29 cellular contexts compared by ENCODE assay signal in the genomic region with DNA sequence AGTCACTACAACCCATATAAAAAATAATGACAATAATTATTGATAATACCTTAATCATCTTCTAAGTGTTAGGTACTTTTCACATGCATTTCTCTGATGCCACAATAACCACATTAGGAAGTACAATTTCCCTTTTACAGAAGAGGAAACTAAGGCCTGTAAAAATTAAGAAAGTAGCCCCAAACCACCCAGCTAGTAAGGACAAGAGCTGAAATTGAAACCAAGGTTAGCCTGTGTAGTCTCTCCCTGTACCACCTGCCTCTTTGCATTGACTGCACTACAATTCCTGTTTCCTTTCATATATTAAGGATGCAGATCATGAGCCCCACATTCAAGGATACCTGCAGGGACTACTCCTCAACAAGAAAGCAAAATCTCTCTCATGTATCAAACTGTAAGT.
A peak's percentile ranks its signal among the peaks of the same experiment; 100 is the strongest.
DNase-seq lines count a peak whose midpoint lies in the region; ATAC-seq, FAIRE-seq and TF ChIP-seq lines count a peak whose summit lies in the region.
"Had no signal": no experiment of that assay in that cellular context is flagged by ENCODE, and none has a peak within 500 bp of the region (broad histone marks: within the 10 kb centered on the region; RNA-seq: fewer than 3 reads in every experiment).

No MANE protein-coding gene starts in this region.

- H3K36me3 ChIP-seq in OCI-LY3 (replicated peaks; ENCODE audit: low read depth, low read length), result no peaks in the 10 kb centered on the region
- H3K36me3 ChIP-seq in effector memory CD4-positive, alpha-beta T cell (ENCODE audit: control insufficient read depth, insufficient read depth, low read length), result no peaks in the 10 kb centered on the region
- no peaks in the 10 kb centered on the region for H3K36me3 ChIP-seq in HAP-1 (replicated peaks)
- H3K36me3 ChIP-seq: SJCRH30 had no signal

- ATAC-seq in GM18907 (IDR thresholded peaks at IDR 0.05; ENCODE audit: unreplicated experiment) (peak; percentile 68), GM21423 (IDR thresholded peaks at IDR 0.05; ENCODE audit: unreplicated experiment) (peak; percentile 60), left ventricle myocardium superior (no peak)
- ATAC-seq: CD8-positive, alpha-beta T cell; GM12878; SK-N-SH treated with all-trans-retinoic acid at 6 μM for 48 hours; T-cell had no signal

- H3K9me3 ChIP-seq in OCI-LY3 (ENCODE audit: insufficient read depth, low read length) (no peaks in the 10 kb centered on the region), HAP-1 (no peaks in the 10 kb centered on the region)
- H3K9me3 ChIP-seq in effector memory CD4-positive, alpha-beta T cell (ENCODE audit: control insufficient read depth, low read length), result no peaks in the 10 kb centered on the region
- H3K9me3 ChIP-seq: SJCRH30 had no signal

- H3K79me2 ChIP-seq in OCI-LY3 (ENCODE audit: low read length), result no peaks in the 10 kb centered on the region

- H3K4me1 ChIP-seq in OCI-LY3 (ENCODE audit: low read length), result peaks cover 34% of the 10 kb centered on the region
- no peaks in the 10 kb centered on the region for H3K4me1 ChIP-seq in effector memory CD4-positive, alpha-beta T cell (ENCODE audit: control insufficient read depth, insufficient read depth, low read length, poor library complexity, severe bottlenecking)
- no peaks in the 10 kb centered on the region for H3K4me1 ChIP-seq in HAP-1
- H3K4me1 ChIP-seq: SJCRH30 had no signal

- no peaks in the 10 kb centered on the region for H3K9me3 Mint-ChIP-seq in activated T-cell treated with anti-CD3 and anti-CD28 coated beads, Interleukin-2, amount 50 U/mL, for 24 hours
- H3K9me3 Mint-ChIP-seq: CD8-positive, alpha-beta T cell; T-helper 2 cell treated with Interferon-gamma antibody and Interleukin-4, amounts not matched to agents 5 μg/mL and 100 μg/mL, for 36 hours had no signal

- no peak overlapping the region for H3K9ac ChIP-seq in OCI-LY3 (ENCODE audit: low read length)
- H3K9ac ChIP-seq: KMS-11 had no signal

- no peak for TF ChIP-seq CTCF in OCI-LY3 (IDR thresholded peaks at IDR 0.05; ENCODE audit: low read depth, low read length)

- H2AFZ ChIP-seq in OCI-LY3 (ENCODE audit: low read depth, low read length), result no peak overlapping the region

- peak; percentile 24 for FAIRE-seq in GM18507 (lab: Jason Lieb, UNC)
- FAIRE-seq: GM12878 had no signal

- no peak overlapping the region for H3K27ac ChIP-seq in OCI-LY3 (ENCODE audit: low read length)
- H3K27ac ChIP-seq in effector memory CD4-positive, alpha-beta T cell (ENCODE audit: insufficient read depth, low read length, poor library complexity, severe bottlenecking), result no peak overlapping the region
- H3K27ac ChIP-seq: HL-60, KMS-11, SJCRH30 had no signal

- in situ Hi-C loops in HAP-1 (cut with MboI; ENCODE audit: low sequenced_read_pairs), result no loop called here

- H3K27me3 ChIP-seq in OCI-LY3 (ENCODE audit: low read depth, low read length) (peaks cover 13% of the 10 kb centered on the region; the same call in 1 of the 2 replicates), HAP-1 (ENCODE audit: low read depth) (no peaks in the 10 kb centered on the region)
- no peaks in the 10 kb centered on the region for H3K27me3 ChIP-seq in effector memory CD4-positive, alpha-beta T cell (replicated peaks; ENCODE audit: control insufficient read depth, insufficient read depth, low read length, poor library complexity, severe bottlenecking)
- H3K27me3 ChIP-seq: SJCRH30 had no signal

- H4K20me1 ChIP-seq in OCI-LY3 (ENCODE audit: insufficient read depth, low read length), result no peaks in the 10 kb centered on the region

- DNase-seq in GM18507 (ENCODE audit: extremely low spot score, insufficient read length, low read depth) (no peak), left ventricle myocardium superior (no peak), HAP-1 (ENCODE audit: low spot score in 2 of 2) (no peak)
- DNase-seq in activated T-cell treated with anti-CD3 and anti-CD28 coated beads, Interleukin-2, amount 50 U/mL, for 24 hours, result no peak
- no peak for DNase-seq in effector memory CD4-positive, alpha-beta T cell
- DNase-seq: C1 segment of cervical spinal cord; CD8-positive, alpha-beta T cell; DMS 273 treated with DMSO at 0.1 percent for 48 hours; DMS79; EL; GDM1; GOT3; HCEC 1CT; NCI-H1092; NCI-H1436; NCI-H187; NCI-H446; NCI-H526; SJCRH30; T-cell had no signal

- peak overlapping the region; percentile 15 for H3K4me2 ChIP-seq in OCI-LY3 (ENCODE audit: low read length)
- H3K4me2 ChIP-seq: KMS-11 had no signal

- intact Hi-C loops in left ventricle myocardium superior (cut with micrococcal nuclease), result no loop called here

- H3K36me3 Mint-ChIP-seq in activated T-cell treated with anti-CD3 and anti-CD28 coated beads, Interleukin-2, amount 50 U/mL, for 24 hours (ENCODE audit: low read depth), result no peaks in the 10 kb centered on the region
- H3K36me3 Mint-ChIP-seq: CD8-positive, alpha-beta T cell; IgD-negative memory B cell; T-cell had no signal

- H3K4me3 Mint-ChIP-seq in activated T-cell treated with anti-CD3 and anti-CD28 coated beads, Interleukin-2, amount 50 U/mL, for 24 hours, result no peak overlapping the region
- H3K4me3 Mint-ChIP-seq: CD8-positive, alpha-beta T cell; IgD-negative memory B cell; T-cell; T-helper 2 cell treated with Interferon-gamma antibody and Interleukin-4, amounts not matched to agents 5 μg/mL and 100 μg/mL, for 36 hours had no signal

- no peaks in the 10 kb centered on the region for H3K4me1 Mint-ChIP-seq in activated T-cell treated with anti-CD3 and anti-CD28 coated beads, Interleukin-2, amount 50 U/mL, for 24 hours (ENCODE audit: low read depth)
- H3K4me1 Mint-ChIP-seq: T-cell had no signal

- H3K27me3 Mint-ChIP-seq in activated T-cell treated with anti-CD3 and anti-CD28 coated beads, Interleukin-2, amount 50 U/mL, for 24 hours, result no peaks in the 10 kb centered on the region
- H3K27me3 Mint-ChIP-seq: IgD-negative memory B cell had no signal

- H3K4me3 ChIP-seq in OCI-LY3 (ENCODE audit: low read length) (no peak overlapping the region), HAP-1 (no peak overlapping the region)
- no peak overlapping the region for H3K4me3 ChIP-seq in effector memory CD4-positive, alpha-beta T cell (ENCODE audit: insufficient read depth, low read depth, low read length, poor library complexity, severe bottlenecking)
- H3K4me3 ChIP-seq: GM12878, SJCRH30 had no signal

- no peak overlapping the region for H3K27ac Mint-ChIP-seq in activated T-cell treated with anti-CD3 and anti-CD28 coated beads, Interleukin-2, amount 50 U/mL, for 24 hours
- H3K27ac Mint-ChIP-seq: CD8-positive, alpha-beta T cell; IgD-negative memory B cell; T-cell; T-helper 2 cell treated with Interferon-gamma antibody and Interleukin-4, amounts not matched to agents 5 μg/mL and 100 μg/mL, for 36 hours had no signal
